9 cellular contexts compared by ENCODE assay signal in genomic region chr5:110923971-110924370, GRCh38.
"Had no signal": no experiment of that assay in that cellular context is flagged by ENCODE, and none has a peak within 500 bp of the region (broad histone marks: within the 10 kb centered on the region; RNA-seq: fewer than 3 reads in every experiment).

No MANE protein-coding gene starts in this region.

- H3K36me3 ChIP-seq: HAP-1 had no signal

- H3K4me3 ChIP-seq: GM23248, GM23338, HAP-1 had no signal

- H3K9ac ChIP-seq: GM23248 had no signal

- ATAC-seq: GM23338, HCT116 had no signal

- H3K9me3 ChIP-seq: HAP-1 had no signal

- H3K4me2 ChIP-seq: GM23338 had no signal

- DNase-seq: GM23248, GOT3, H7, H9, HCEC 1CT, HFFc6 had no signal

- H2AFZ ChIP-seq: GM23248, GM23338 had no signal

- H3K27ac ChIP-seq: GM23248 had no signal
